In genomic region chr11:115751244-115751643, GRCh38 we compare ENCODE assay signal across 27 cellular contexts.
"Had no signal": no experiment of that assay in that cellular context is flagged by ENCODE, and none has a peak within 500 bp of the region (broad histone marks: within the 10 kb centered on the region; RNA-seq: fewer than 3 reads in every experiment).

No MANE protein-coding gene starts in this region.

- H3K9me3 Mint-ChIP-seq: dendritic cell treated with granulocyte-macrophage colony-stimulating factor and Interleukin-4, amounts not matched to agents 40 ng/mL and 50 ng/mL, for 4 days; endodermal cell; memory B cell; natural killer cell treated with Interleukin-12 subunit alpha and Interleukin-12 subunit beta and Interleukin-15 and Interleukin-18, amount 100 ng/mL, for 72 hours; type B pancreatic cell had no signal

- DNase-seq: colonic mucosa; effector CD8-positive, alpha-beta T cell; endodermal cell; foreskin fibroblast; gastrocnemius medialis; head of caudate nucleus; nucleus accumbens; stimulated activated CD4-positive, alpha-beta T cell treated with anti-CD3 and anti-CD28 coated beads, Interleukin-12 subunit alpha, Interleukin-12 subunit beta, amount 100 ng/mL, for 4 hours; stimulated activated CD4-positive, alpha-beta T cell treated with anti-CD3 and anti-CD28 coated beads, Interleukin-1b, Interleukin-23, amount 100 ng/mL, for 48 hours; stimulated activated CD4-positive, alpha-beta T cell treated with anti-CD3 and anti-CD28 coated beads, Interleukin-4, amount 100 ng/mL, for 1 hour; stimulated activated CD8-positive, alpha-beta memory T cell treated with anti-CD3 and anti-CD28 coated beads, Interleukin-4, amount 100 ng/mL, for 48 hours; stimulated activated naive CD4-positive, alpha-beta T cell; stomach; testis; tibial artery had no signal

- H3K36me3 ChIP-seq: colonic mucosa, gastrocnemius medialis, prostate gland, right atrium auricular region, stomach, tibial artery had no signal

- H3K27ac ChIP-seq: colonic mucosa, epithelial cell of prostate, gastrocnemius medialis, prostate gland, right atrium auricular region, stomach, testis, tibial artery had no signal

- H3K4me1 Mint-ChIP-seq: memory B cell had no signal

- H3K9me3 ChIP-seq: colonic mucosa, gastrocnemius medialis, prostate gland, right atrium auricular region, stomach, testis, tibial artery had no signal

- H3K4me3 ChIP-seq: colonic mucosa, gastrocnemius medialis, lung, prostate gland, right atrium auricular region, smooth muscle cell, stomach, testis, tibial artery had no signal

- H3K27me3 ChIP-seq: colonic mucosa, gastrocnemius medialis, right atrium auricular region, testis had no signal

- H3K4me3 Mint-ChIP-seq: dendritic cell treated with granulocyte-macrophage colony-stimulating factor and Interleukin-4, amounts not matched to agents 40 ng/mL and 50 ng/mL, for 4 days; endodermal cell; memory B cell; natural killer cell treated with Interleukin-12 subunit alpha and Interleukin-12 subunit beta and Interleukin-15 and Interleukin-18, amount 100 ng/mL, for 72 hours; type B pancreatic cell had no signal

- ATAC-seq: esophagus mucosa; gastrocnemius medialis; left lobe of liver; natural killer cell treated with Interleukin-12 subunit alpha and Interleukin-12 subunit beta and Interleukin-15 and Interleukin-18, amount 100 ng/mL, for 72 hours; sciatic nerve had no signal

- H3K27ac Mint-ChIP-seq: dendritic cell treated with granulocyte-macrophage colony-stimulating factor and Interleukin-4, amounts not matched to agents 40 ng/mL and 50 ng/mL, for 4 days; endodermal cell; memory B cell; natural killer cell treated with Interleukin-12 subunit alpha and Interleukin-12 subunit beta and Interleukin-15 and Interleukin-18, amount 100 ng/mL, for 72 hours; type B pancreatic cell had no signal

- H3K36me3 Mint-ChIP-seq: natural killer cell treated with Interleukin-12 subunit alpha and Interleukin-12 subunit beta and Interleukin-15 and Interleukin-18, amount 100 ng/mL, for 72 hours; type B pancreatic cell had no signal

- H3K4me1 ChIP-seq: colonic mucosa, gastrocnemius medialis, prostate gland, right atrium auricular region, stomach, tibial artery had no signal
